Comparison of ENCODE assay signal across 20 cellular contexts in genomic region chr12:89695100-89695499, GRCh38. TPM values are rescaled to one million over a fixed set of nuclear protein-coding genes. Genes with fewer than 3 reads are reported as not detected.
DNase-seq lines count a peak whose midpoint lies in the region; ATAC-seq, FAIRE-seq and TF ChIP-seq lines count a peak whose summit lies in the region.
"Had no signal": no experiment of that assay in that cellular context is flagged by ENCODE, and none has a peak within 500 bp of the region (broad histone marks: within the 10 kb centered on the region; RNA-seq: fewer than 3 reads in every experiment).

No MANE protein-coding gene starts in this region.

- H3K27ac ChIP-seq in fibroblast of lung (ENCODE audit: insufficient read depth, low read length): no peak overlapping the region
- H3K27ac ChIP-seq: lower lobe of right lung, neural progenitor cell had no signal

- DNase-seq in H54 (ENCODE audit: insufficient read length, low spot score) (no peak), fibroblast of lung (ENCODE audit: low read depth in 2 of 2) (peak; percentile 56 to 72), skeletal muscle cell (ENCODE audit: low read depth) (peak; percentile 41), NCI-H1930 (lab: John Stamatoyannopoulos, UW) (no peak), DMS79 (lab: John Stamatoyannopoulos, UW) (no peak)
- DNase-seq: activated CD4-positive, alpha-beta T cell treated with anti-CD3 and anti-CD28 coated beads for 48 hours; activated T-cell treated with anti-CD3 and anti-CD28 coated beads, Interleukin-2, amount 50 U/mL, for 4 hours; anterior cingulate cortex; CD8-positive, alpha-beta memory T cell; effector CD8-positive, alpha-beta T cell; H9; lower lobe of right lung; MV-4-11; NCI-H2171 treated with DMSO at 0.1 percent for 48 hours; stimulated activated naive CD8-positive, alpha-beta T cell treated with anti-CD3 and anti-CD28 coated beads, Interleukin-15, amount 100 ng/mL, for 72 hours; T-cell had no signal

- H4K20me1 ChIP-seq in fibroblast of lung (ENCODE audit: control insufficient read depth, extremely low read depth, insufficient read depth, low read length): no peaks in the 10 kb centered on the region

- H3K27me3 ChIP-seq in fibroblast of lung (ENCODE audit: control insufficient read depth, insufficient read depth, low read length): no peaks in the 10 kb centered on the region
- H3K27me3 ChIP-seq: neural progenitor cell had no signal

- H2AFZ ChIP-seq in fibroblast of lung (ENCODE audit: low read length): no peak overlapping the region
- H2AFZ ChIP-seq: neural progenitor cell had no signal

- H3K9me3 ChIP-seq in fibroblast of lung (ENCODE audit: control insufficient read depth, insufficient read depth, low read depth, low read length): no peaks in the 10 kb centered on the region
- H3K9me3 ChIP-seq: lower lobe of right lung had no signal

- peaks cover 98% of the 10 kb centered on the region for H3K79me2 ChIP-seq in fibroblast of lung (ENCODE audit: control insufficient read depth, insufficient read depth, low read length)

- peak; percentile 75 for ATAC-seq in SK-N-SH treated with all-trans-retinoic acid at 6 μM for 48 hours
- no peak for ATAC-seq in HG02981 (IDR thresholded peaks at IDR 0.05; ENCODE audit: unreplicated experiment)
- ATAC-seq: activated T-cell treated with anti-CD3 and anti-CD28 coated beads, Interleukin-2, amount 50 U/mL, for 4 hours; sciatic nerve; stimulated activated naive CD8-positive, alpha-beta T cell treated with anti-CD3 and anti-CD28 coated beads, Interleukin-15, amount 100 ng/mL, for 72 hours had no signal

- no peak overlapping the region for H3K4me2 ChIP-seq in fibroblast of lung (ENCODE audit: extremely low read depth, insufficient read depth, low read length)
- H3K4me2 ChIP-seq: neural progenitor cell had no signal

- FAIRE-seq in H54 (lab: Jason Lieb, UNC): peak; percentile 65

- H3K9ac ChIP-seq in fibroblast of lung (ENCODE audit: insufficient read depth, low read length): no peak overlapping the region
- H3K9ac ChIP-seq: neural progenitor cell had no signal

- no peak for TF ChIP-seq CTCF in fibroblast of lung (conservative IDR thresholded peaks at IDR 0.05 in 1 of 2, IDR thresholded peaks at IDR 0.05 in 1 of 2; ENCODE audit: low read depth in 1 of 2, low read length in 2 of 2)

- H3K36me3 ChIP-seq in fibroblast of lung (ENCODE audit: control insufficient read depth, insufficient read depth, low read length): no peaks in the 10 kb centered on the region
- H3K36me3 ChIP-seq: lower lobe of right lung, neural progenitor cell had no signal

- TF ChIP-seq POLR2A in H54 (IDR thresholded peaks at IDR 0.05; ENCODE audit: low read depth, low read length): no peak

- H3K4me3 ChIP-seq in fibroblast of lung (replicated peaks in 1 of 4; ENCODE audit: control extremely low read depth in 1 of 4, insufficient read depth in 1 of 4, low read depth in 3 of 4, low read length in 4 of 4): no peak overlapping the region
- H3K4me3 ChIP-seq in skeletal muscle cell (ENCODE audit: low read depth, low read length): no peak overlapping the region
- H3K4me3 ChIP-seq: lower lobe of right lung, neural progenitor cell had no signal

- peaks cover 5% of the 10 kb centered on the region for H3K4me1 ChIP-seq in fibroblast of lung (ENCODE audit: control insufficient read depth, extremely low read depth, insufficient read depth, low read length)
- H3K4me1 ChIP-seq: neural progenitor cell had no signal

TF ChIP-seq in SK-N-SH treated with all-trans-retinoic acid at 6 μM for 48 hours, 23 proteins besides CTCF, POLR2A, EP300 and RAD21:
- no peak for TF ChIP-seq POU6F1 (CRISPR knock-in tag; IDR thresholded peaks at IDR 0.05; ENCODE audit: borderline replicate concordance, low read depth)
- TF ChIP-seq PPARA (CRISPR knock-in tag; IDR thresholded peaks at IDR 0.05; ENCODE audit: borderline replicate concordance): no peak
- TF ChIP-seq GLIS3 (CRISPR knock-in tag; IDR thresholded peaks at IDR 0.05): no peak
- no peak for TF ChIP-seq ZNF8 (CRISPR knock-in tag; IDR thresholded peaks at IDR 0.05)
- no peak for TF ChIP-seq ZNF70 (CRISPR knock-in tag; IDR thresholded peaks at IDR 0.05)
- TF ChIP-seq ESRRG (CRISPR knock-in tag; IDR thresholded peaks at IDR 0.05): no peak
TF ChIP-seq in SK-N-SH treated with all-trans-retinoic acid at 6 μM for 48 hours: peak in this region for 0.

RNA-seq across cellular contexts. Expression of gene ATP2B1, which starts 13.5 kb away (rescaled TPM):
- 101 and 141 TPM in 2 replicates for total RNA-seq in fibroblast of lung
- 43.0 and 64.3 TPM in 2 replicates for polyA plus RNA-seq in fibroblast of lung
- polyA plus RNA-seq in fibroblast of lung (2012): 39.8 and 57.0 TPM in 2 replicates
- 7.4 and 17.9 TPM in 2 replicates for polyA minus RNA-seq in fibroblast of lung (ENCODE audit: low replicate concordance)

Comparison
In these comparisons a context has a peak if more than half of its experiments do, and no peak if none do; other contexts are left out.
1. DNase-seq: peak in fibroblast of lung (2 of 2) and skeletal muscle cell (single experiment); none in H54 (single experiment), NCI-H1930 (0 of 2) and DMS79 (single experiment).